In the genomic region with DNA sequence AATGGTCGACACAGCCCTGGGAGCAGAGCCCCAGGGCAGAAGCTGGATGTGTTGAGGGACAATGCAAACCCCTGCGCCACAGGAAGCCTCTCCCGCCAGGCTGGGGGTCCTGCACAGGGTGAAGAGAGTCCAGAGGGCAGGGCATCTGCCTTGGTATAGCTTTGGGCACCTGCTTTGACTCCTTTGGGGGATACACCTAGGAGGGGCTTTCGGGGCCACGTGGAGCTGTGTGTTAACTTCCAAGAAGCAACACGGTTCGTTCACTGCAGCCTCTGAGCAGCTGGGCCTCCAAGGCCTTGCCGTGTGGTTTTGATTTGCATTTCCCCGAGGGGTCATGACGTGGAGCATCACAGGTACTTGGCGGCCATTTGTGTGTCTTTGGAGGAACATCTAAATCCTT, we compare ENCODE assay signal across 10 cellular contexts.
A peak's percentile ranks its signal among the peaks of the same experiment; 100 is the strongest.
DNase-seq lines count a peak whose midpoint lies in the region; ATAC-seq lines count a peak whose summit lies in the region.
"Had no signal": no experiment of that assay in that cellular context is flagged by ENCODE, and none has a peak within 500 bp of the region (broad histone marks: within the 10 kb centered on the region; RNA-seq: fewer than 3 reads in every experiment).

No MANE protein-coding gene starts in this region.

- H3K27ac Mint-ChIP-seq in memory B cell, result peak overlapping the region; percentile 92

- no peaks in the 10 kb centered on the region for H3K36me3 Mint-ChIP-seq in memory B cell

- DNase-seq in memory B cell (ENCODE audit: low spot score in 2 of 2), result peak; percentile 74 to 82
- no peak for DNase-seq in NCI-H1105 (lab: John Stamatoyannopoulos, UW)
- DNase-seq in AML-193 (lab: John Stamatoyannopoulos, UW), result no peak
- no peak for DNase-seq in HK-2 (ENCODE audit: unreplicated experiment)
- no peak for DNase-seq in stimulated activated naive CD8-positive, alpha-beta T cell treated with anti-CD3 and anti-CD28 coated beads, Interleukin-15, Interleukin-2, amounts not matched to agents 100 U/mL and 50 U/mL, for 24 hours
- DNase-seq: psoas muscle had no signal

- H3K4me1 Mint-ChIP-seq in memory B cell, result peaks cover 23% of the 10 kb centered on the region

- peak; percentile 85 for ATAC-seq in GM18861 (IDR thresholded peaks at IDR 0.05; ENCODE audit: unreplicated experiment)
- peak; percentile 73 for ATAC-seq in GM21576 (IDR thresholded peaks at IDR 0.05; ENCODE audit: unreplicated experiment)
- peak; percentile 62 for ATAC-seq in HG03196 (IDR thresholded peaks at IDR 0.05; ENCODE audit: unreplicated experiment)
- ATAC-seq in memory B cell (ENCODE audit: low read depth), result peak; percentile 86
- ATAC-seq in stimulated activated naive CD8-positive, alpha-beta T cell treated with anti-CD3 and anti-CD28 coated beads, Interleukin-15, Interleukin-2, amounts not matched to agents 100 U/mL and 50 U/mL, for 24 hours, result no peak
- ATAC-seq: psoas muscle had no signal

- H3K9me3 Mint-ChIP-seq in memory B cell, result no peaks in the 10 kb centered on the region
- H3K9me3 Mint-ChIP-seq: central memory CD8-positive, alpha-beta T cell had no signal

- peak overlapping the region; percentile 77 for H3K4me3 Mint-ChIP-seq in memory B cell
- H3K4me3 Mint-ChIP-seq: central memory CD8-positive, alpha-beta T cell had no signal

- H3K27me3 Mint-ChIP-seq in memory B cell, result no peaks in the 10 kb centered on the region
- H3K27me3 Mint-ChIP-seq: central memory CD8-positive, alpha-beta T cell had no signal

Comparison
In these comparisons a context has a peak if more than half of its experiments do, and no peak if none do; other contexts are left out.
1. DNase-seq: peak in memory B cell (2 of 2); none in NCI-H1105 (single experiment), AML-193 (0 of 2), HK-2 (single experiment) and stimulated activated naive CD8-positive, alpha-beta T cell treated with anti-CD3 and anti-CD28 coated beads, Interleukin-15, Interleukin-2, amounts not matched to agents 100 U/mL and 50 U/mL, for 24 hours (single experiment).